In the genomic region with DNA sequence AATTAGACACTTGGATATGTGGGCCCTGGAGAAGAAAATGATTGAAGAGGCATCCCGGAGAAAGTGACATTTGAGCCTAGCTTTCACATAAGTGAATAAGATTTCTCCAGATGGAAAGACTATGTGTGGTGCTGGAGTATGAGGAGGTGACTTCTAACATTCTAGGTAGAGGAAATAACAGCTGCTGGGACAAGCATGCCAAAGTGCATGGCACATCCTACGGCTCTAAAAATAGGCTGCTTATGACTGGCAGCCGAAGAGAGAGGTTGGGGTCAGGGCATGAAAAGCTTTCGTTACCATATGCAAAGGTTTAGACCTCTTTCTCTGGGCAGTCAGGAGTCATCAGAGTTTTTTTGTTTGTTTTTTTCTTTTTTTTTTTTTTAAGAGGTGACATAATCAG, we compare ENCODE assay signal across 3 cellular contexts.
"Had no signal": no experiment of that assay in that cellular context is flagged by ENCODE, and none has a peak within 500 bp of the region (broad histone marks: within the 10 kb centered on the region; RNA-seq: fewer than 3 reads in every experiment).

No MANE protein-coding gene starts in this region.

- DNase-seq: GDM1, GF-D8 had no signal

- ATAC-seq: GM12878 had no signal

- H3K4me3 ChIP-seq: GM12878 had no signal
